ENCODE assay signal across 11 cellular contexts in the genomic region with DNA sequence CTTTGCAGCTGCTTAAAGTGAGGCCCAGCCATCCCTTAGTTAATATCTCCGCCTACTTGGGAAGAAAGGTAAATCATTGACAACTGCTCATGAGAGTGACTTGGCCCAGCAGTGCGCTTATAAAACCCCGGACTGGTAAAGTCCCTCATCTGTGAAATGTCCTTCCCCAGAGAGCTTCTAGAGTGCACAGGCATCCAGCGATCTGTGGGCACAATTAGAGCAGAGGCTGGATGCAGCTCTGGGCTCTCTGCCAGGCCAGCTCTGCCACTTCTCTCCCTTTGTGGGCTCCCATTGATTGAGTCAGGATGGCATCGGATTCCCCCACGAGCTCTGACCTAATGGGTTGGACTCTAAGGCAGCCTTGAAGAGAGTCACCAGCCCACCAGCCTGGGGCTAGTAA.
DNase-seq lines count a peak whose midpoint lies in the region; ATAC-seq, FAIRE-seq and TF ChIP-seq lines count a peak whose summit lies in the region.
"Had no signal": no experiment of that assay in that cellular context is flagged by ENCODE, and none has a peak within 500 bp of the region (broad histone marks: within the 10 kb centered on the region; RNA-seq: fewer than 3 reads in every experiment).

No MANE protein-coding gene starts in this region.

- peak; percentile 17 for DNase-seq in activated CD4-positive, CD25-positive, alpha-beta regulatory T cell treated with anti-CD3 and anti-CD28 coated beads, Interleukin-2, amount 50 U/mL, for 72 hours
- DNase-seq in NCI-H2171 (lab: John Stamatoyannopoulos, UW) (peak; percentile 83), hepatocyte (ENCODE audit: low spot score) (peak; percentile 62), small intestine (peak; percentile 55)
- no peak for DNase-seq in activated T-cell treated with anti-CD3 and anti-CD28 coated beads, Interleukin-2, amount 50 U/mL, for 1 hour
- DNase-seq: activated naive CD8-positive, alpha-beta T cell treated with anti-CD3 and anti-CD28 coated beads, Interleukin-2, amount 50 U/mL, for 24 hours; naive B cell; NCI-H1048 had no signal

- H3K27ac ChIP-seq in hepatocyte (no peak overlapping the region), small intestine (ENCODE audit: low read depth in 1 of 2, low read length in 1 of 2) (no peak overlapping the region)

- no peak for ATAC-seq in activated CD4-positive, CD25-positive, alpha-beta regulatory T cell treated with anti-CD3 and anti-CD28 coated beads, Interleukin-2, amount 50 U/mL, for 24 hours
- no peak for ATAC-seq in HG03439 (IDR thresholded peaks at IDR 0.05; ENCODE audit: unreplicated experiment)
- ATAC-seq in HG02798 (IDR thresholded peaks at IDR 0.05; ENCODE audit: poor library complexity, unreplicated experiment): no peak
- ATAC-seq: activated naive CD8-positive, alpha-beta T cell treated with anti-CD3 and anti-CD28 coated beads, Interleukin-2, amount 50 U/mL, for 24 hours had no signal

- H3K27me3 ChIP-seq in hepatocyte: no peaks in the 10 kb centered on the region
- peaks cover 0 to 3% of the 10 kb centered on the region in 2 donors for H3K27me3 ChIP-seq in small intestine (ENCODE audit: control insufficient read depth in 2 of 2, insufficient read depth in 2 of 2, low read length in 2 of 2)

- peaks cover 10% of the 10 kb centered on the region for H3K4me1 ChIP-seq in hepatocyte (ENCODE audit: insufficient read depth)
- no peaks in the 10 kb centered on the region for H3K4me1 ChIP-seq in small intestine (ENCODE audit: control insufficient read depth in 2 of 2, insufficient read depth in 1 of 2, low read depth in 1 of 2, low read length in 1 of 2)

- no peaks in the 10 kb centered on the region for H4K20me1 ChIP-seq in hepatocyte (ENCODE audit: insufficient read depth, poor library complexity, severe bottlenecking)

- no peak for TF ChIP-seq CTCF in hepatocyte (IDR thresholded peaks at IDR 0.05; ENCODE audit: poor library complexity)

- H3K79me2 ChIP-seq in hepatocyte: no peaks in the 10 kb centered on the region

- H2AFZ ChIP-seq in hepatocyte: no peak overlapping the region

- WGBS in hepatocyte (ENCODE audit: low lambda C conversion rate, missing lambda C conversion rate): 52% methylated on average over 6 of the region's 6 CpGs
- WGBS in small intestine, 3 donors: 14 to 57% (median 41%) methylated on average over 6 of the region's 6 CpGs

- H3K4me3 ChIP-seq in hepatocyte (no peak overlapping the region), small intestine (ENCODE audit: low read depth in 1 of 2, low read length in 2 of 2) (no peak overlapping the region)

- no peaks in the 10 kb centered on the region for H3K9me2 ChIP-seq in hepatocyte (replicated peaks; ENCODE audit: insufficient read depth)

- H3K9me3 ChIP-seq in hepatocyte (ENCODE audit: low read depth) (no peaks in the 10 kb centered on the region), small intestine (ENCODE audit: control insufficient read depth, low read depth) (no peaks in the 10 kb centered on the region)

- FAIRE-seq in small intestine (lab: Jason Lieb, UNC): no peak

- H3K36me3 ChIP-seq in hepatocyte (replicated peaks; ENCODE audit: insufficient read depth, low read depth): no peaks in the 10 kb centered on the region
- no peaks in the 10 kb centered on the region for H3K36me3 ChIP-seq in small intestine (ENCODE audit: control insufficient read depth in 2 of 2, insufficient read depth in 2 of 2, low read length in 2 of 2)

- H3K4me2 ChIP-seq in hepatocyte: no peak overlapping the region
